ENCODE assay signal across 17 cellular contexts in the genomic region with DNA sequence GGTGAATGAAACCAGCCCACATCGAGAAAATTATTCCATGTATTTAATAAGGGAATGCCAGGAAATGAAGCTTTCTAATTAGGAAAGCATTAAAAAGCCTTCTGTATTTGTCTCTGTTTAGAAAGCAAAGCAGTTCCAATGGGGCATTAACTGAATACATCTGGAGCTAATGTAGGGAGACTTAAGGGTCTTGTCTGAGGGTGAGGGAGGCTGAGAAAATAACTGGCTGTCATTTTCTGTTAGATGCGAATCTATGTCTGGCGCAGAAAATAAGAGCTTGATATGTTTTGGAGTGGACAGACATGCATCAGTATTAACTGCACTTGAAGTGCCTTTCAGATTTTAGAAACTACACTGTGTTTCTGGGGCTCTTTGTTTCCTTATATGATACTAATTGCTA.
DNase-seq lines count a peak whose midpoint lies in the region; ATAC-seq and TF ChIP-seq lines count a peak whose summit lies in the region.
"Had no signal": no experiment of that assay in that cellular context is flagged by ENCODE, and none has a peak within 500 bp of the region (broad histone marks: within the 10 kb centered on the region; RNA-seq: fewer than 3 reads in every experiment).

No MANE protein-coding gene starts in this region.

- H3K27me3 ChIP-seq in cardiac muscle cell (no peaks in the 10 kb centered on the region), thyroid gland (no peaks in the 10 kb centered on the region)
- H3K27me3 ChIP-seq: foreskin keratinocyte had no signal

- H3K4me1 ChIP-seq in cardiac muscle cell (ENCODE audit: low read depth) (peaks cover 12% of the 10 kb centered on the region), thyroid gland (peaks cover 37 to 56% of the 10 kb centered on the region in 2 donors)

- intact Hi-C loops in Right ventricle myocardium inferior (cut with DNase I) (no loop called here), thyroid gland (cut with DNase I) (no loop called here)

- H3K27me3 Mint-ChIP-seq in brain: no peaks in the 10 kb centered on the region
- no peaks in the 10 kb centered on the region for H3K27me3 Mint-ChIP-seq in mesothelial cell of epicardium (ENCODE audit: low read depth)
- H3K27me3 Mint-ChIP-seq: naive B cell, progenitor cell of endocrine pancreas had no signal

- WGBS in thyroid gland, 2 donors: 67 to 83% methylated on average over 3 of the region's 3 CpGs

- peak overlapping the region; percentile 17 to 82 (median 38) for H3K27ac Mint-ChIP-seq in brain
- peak overlapping the region; percentile 26 for H3K27ac Mint-ChIP-seq in mesothelial cell of epicardium
- H3K27ac Mint-ChIP-seq: naive B cell had no signal

- H3K4me1 Mint-ChIP-seq in brain: peaks cover 42% of the 10 kb centered on the region
- H3K4me1 Mint-ChIP-seq in mesothelial cell of epicardium: peaks cover 21% of the 10 kb centered on the region
- H3K4me1 Mint-ChIP-seq: CD14-positive monocyte, naive B cell had no signal

- H3K36me3 ChIP-seq in cardiac muscle cell (peaks cover 10% of the 10 kb centered on the region), thyroid gland (peaks cover 9 to 22% of the 10 kb centered on the region in 2 donors)

- H3K27ac ChIP-seq in cardiac muscle cell (peak overlapping the region; percentile 76), thyroid gland (peak overlapping the region; percentile 81 to 86 (median 82))
- H3K27ac ChIP-seq: foreskin keratinocyte had no signal

- H3K4me3 ChIP-seq in cardiac muscle cell: no peak overlapping the region
- no peak overlapping the region for H3K4me3 ChIP-seq in thyroid gland (replicated peaks in 1 of 3)

- H3K9me3 Mint-ChIP-seq in brain: no peaks in the 10 kb centered on the region
- no peaks in the 10 kb centered on the region for H3K9me3 Mint-ChIP-seq in mesothelial cell of epicardium
- H3K9me3 Mint-ChIP-seq: CD14-positive monocyte, naive B cell had no signal

- peaks cover 17% of the 10 kb centered on the region for H3K36me3 Mint-ChIP-seq in brain
- peaks cover 14% of the 10 kb centered on the region for H3K36me3 Mint-ChIP-seq in mesothelial cell of epicardium

- TF ChIP-seq CTCF in cardiac muscle cell (IDR thresholded peaks at IDR 0.05; ENCODE audit: low read depth, low read length) (no peak), brain (conservative IDR thresholded peaks at IDR 0.05) (no peak), mesothelial cell of epicardium (IDR thresholded peaks at IDR 0.05; ENCODE audit: unreplicated experiment) (no peak), thyroid gland (IDR thresholded peaks at IDR 0.05) (no peak)

- DNase-seq in cardiac muscle cell (ENCODE audit: low read depth in 1 of 2, low spot score in 1 of 2) (no peak), Right ventricle myocardium inferior (ENCODE audit: missing footprints) (no peak), mesothelial cell of epicardium (ENCODE audit: low spot score in 2 of 2, unreplicated experiment in 2 of 2) (no peak), thyroid gland (no peak), NCI-H748 treated with DMSO at 0.1 percent for 48 hours (lab: John Stamatoyannopoulos, UW) (no peak), dedifferentiated amniotic fluid mesenchymal stem cell (ENCODE audit: extremely low spot score) (no peak)
- DNase-seq: foreskin keratinocyte; HCEC 1CT; naive B cell; NCI-H1436; NCI-H226; stimulated activated naive CD4-positive, alpha-beta T cell; T-helper 2 cell had no signal

- H3K4me3 Mint-ChIP-seq in brain (peak overlapping the region in 1 of 5 experiments; percentile 50), mesothelial cell of epicardium (no peak overlapping the region)
- H3K4me3 Mint-ChIP-seq: CD14-positive monocyte, naive B cell had no signal

- TF ChIP-seq POLR2A in thyroid gland (IDR thresholded peaks at IDR 0.05): no peak

- no peaks in the 10 kb centered on the region for H3K9me3 ChIP-seq in cardiac muscle cell (ENCODE audit: low read depth)
- no peaks in the 10 kb centered on the region for H3K9me3 ChIP-seq in thyroid gland

- no peak for ATAC-seq in Right ventricle myocardium inferior
- no peak for ATAC-seq in HG03460 (IDR thresholded peaks at IDR 0.05; ENCODE audit: unreplicated experiment)
- ATAC-seq: foreskin keratinocyte had no signal
